8 cellular contexts compared by ENCODE assay signal in the genomic region with DNA sequence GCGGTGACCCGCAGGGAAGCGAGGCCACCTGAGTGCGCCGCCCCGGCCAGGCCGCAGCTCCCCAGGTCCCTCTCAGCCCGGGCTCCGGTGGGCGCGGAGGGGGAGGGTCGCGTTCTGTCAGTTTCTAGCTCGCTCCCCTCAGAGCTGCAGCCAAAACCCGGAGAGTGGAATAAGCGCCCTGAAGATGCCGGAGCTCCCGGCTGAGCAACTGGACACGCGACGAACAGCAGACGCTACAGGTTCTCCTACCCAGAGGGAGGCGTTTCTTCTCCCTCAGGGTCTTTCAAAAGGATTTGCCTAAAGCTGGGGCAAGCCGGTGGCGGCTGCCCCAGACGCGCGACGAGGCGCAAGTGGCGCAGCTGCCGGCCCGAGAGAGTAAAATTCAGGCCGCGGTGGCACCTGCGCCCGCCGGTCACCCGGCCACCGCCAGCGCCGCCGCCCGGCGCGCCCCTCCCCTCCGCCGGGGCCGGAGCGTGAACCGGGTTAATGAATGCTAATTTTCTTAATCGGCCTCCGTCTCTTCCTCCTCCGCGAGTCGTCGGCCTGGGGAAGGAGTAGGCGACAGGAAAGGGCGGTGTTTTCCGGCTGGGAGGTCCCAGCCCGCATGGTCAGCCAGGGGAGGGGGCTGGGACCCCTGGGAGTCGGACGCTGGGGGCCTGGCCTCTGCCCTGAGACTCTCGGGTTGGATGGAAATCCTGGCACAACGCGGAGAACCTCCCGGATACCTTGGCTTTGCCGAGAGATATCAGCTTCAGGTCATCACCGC. TPM values are rescaled to one million over a fixed set of nuclear protein-coding genes. Genes with fewer than 3 reads are reported as not detected.
A peak's percentile ranks its signal among the peaks of the same experiment; 100 is the strongest.
DNase-seq lines count a peak whose midpoint lies in the region; ATAC-seq, FAIRE-seq and TF ChIP-seq lines count a peak whose summit lies in the region.

No MANE protein-coding gene starts in this region.

- H3K9me3 ChIP-seq in astrocyte (ENCODE audit: insufficient read depth, low read depth, low read length) = no peaks in the 10 kb centered on the region

- in situ Hi-C loops in GM13976 (cut with MboI; ENCODE audit: low sequenced_read_pairs, unreplicated experiment) = loop anchor here (10.0 kb wide), 1 partner anchor 153 kb away; no protein-coding TSS in a partner anchor

- H3K27me3 ChIP-seq in astrocyte (ENCODE audit: insufficient read depth, low read length) = no peaks in the 10 kb centered on the region

- H3K27ac Mint-ChIP-seq in T-helper 1 cell treated with Interleukin-12 subunit alpha and Interleukin-12 subunit beta and Interleukin-4 antibody, amounts not matched to agents 30 μg/mL and 1 μg/mL, for 36 hours = peak overlapping the region; percentile 52
- peak overlapping the region; percentile 75 for H3K27ac Mint-ChIP-seq in astrocyte (ENCODE audit: unreplicated experiment)

- H3K4me3 Mint-ChIP-seq in T-helper 1 cell treated with Interleukin-12 subunit alpha and Interleukin-12 subunit beta and Interleukin-4 antibody, amounts not matched to agents 30 μg/mL and 1 μg/mL, for 36 hours = peak overlapping the region; percentile 78
- peak overlapping the region; percentile 91 for H3K4me3 Mint-ChIP-seq in astrocyte (ENCODE audit: unreplicated experiment)

- no peak for FAIRE-seq in astrocyte (lab: Jason Lieb, UNC)

- no peak for TF ChIP-seq CTCF in GM13976 (IDR thresholded peaks at IDR 0.05; ENCODE audit: borderline replicate concordance, control extremely low read depth, extremely low read depth, insufficient read depth, missing control alignments)
- no peak for TF ChIP-seq CTCF in astrocyte (IDR thresholded peaks at IDR 0.05; ENCODE audit: insufficient read depth, low read depth, low read length)

- H3K4me2 ChIP-seq in astrocyte (ENCODE audit: low read length) = peak overlapping the region; percentile 97

- H3K27me3 Mint-ChIP-seq in T-helper 1 cell treated with Interleukin-12 subunit alpha and Interleukin-12 subunit beta and Interleukin-4 antibody, amounts not matched to agents 30 μg/mL and 1 μg/mL, for 36 hours (ENCODE audit: low read depth) = peaks cover 7% of the 10 kb centered on the region
- no peaks in the 10 kb centered on the region for H3K27me3 Mint-ChIP-seq in astrocyte (ENCODE audit: low read depth, unreplicated experiment)

- H3K9ac ChIP-seq in astrocyte (ENCODE audit: low read length) = peak overlapping the region; percentile 97

- peak overlapping the region; percentile 98 for H3K4me3 ChIP-seq in astrocyte (ENCODE audit: insufficient read depth, low read depth, low read length)

- H3K79me2 ChIP-seq in astrocyte (ENCODE audit: insufficient read depth, low read length) = peaks cover 43% of the 10 kb centered on the region

- peaks cover 24% of the 10 kb centered on the region for H3K4me1 Mint-ChIP-seq in T-helper 1 cell treated with Interleukin-12 subunit alpha and Interleukin-12 subunit beta and Interleukin-4 antibody, amounts not matched to agents 30 μg/mL and 1 μg/mL, for 36 hours (ENCODE audit: low read depth)
- peaks cover 17% of the 10 kb centered on the region for H3K4me1 Mint-ChIP-seq in astrocyte (ENCODE audit: low read depth, unreplicated experiment)

- H3K4me1 ChIP-seq in astrocyte (ENCODE audit: insufficient read depth, low read length) = peaks cover 43% of the 10 kb centered on the region

- H3K36me3 Mint-ChIP-seq in T-helper 1 cell treated with Interleukin-12 subunit alpha and Interleukin-12 subunit beta and Interleukin-4 antibody, amounts not matched to agents 30 μg/mL and 1 μg/mL, for 36 hours (ENCODE audit: low read depth) = peaks cover 6% of the 10 kb centered on the region
- peaks cover 3% of the 10 kb centered on the region for H3K36me3 Mint-ChIP-seq in astrocyte (ENCODE audit: low read depth, unreplicated experiment)

- peak; percentile 55 for ATAC-seq in HG02678 (IDR thresholded peaks at IDR 0.05; ENCODE audit: unreplicated experiment)

- no peaks in the 10 kb centered on the region for H3K9me3 Mint-ChIP-seq in T-helper 1 cell treated with Interleukin-12 subunit alpha and Interleukin-12 subunit beta and Interleukin-4 antibody, amounts not matched to agents 30 μg/mL and 1 μg/mL, for 36 hours
- no peaks in the 10 kb centered on the region for H3K9me3 Mint-ChIP-seq in astrocyte (ENCODE audit: unreplicated experiment)

- H4K20me1 ChIP-seq in astrocyte (ENCODE audit: insufficient read depth, low read length) = peaks cover 39% of the 10 kb centered on the region

- peaks cover 11% of the 10 kb centered on the region for H3K36me3 ChIP-seq in astrocyte (ENCODE audit: insufficient read depth, low read length)

- H2AFZ ChIP-seq in astrocyte (ENCODE audit: low read depth, low read length) = peak overlapping the region; percentile 73

- DNase-seq in GM13976 (ENCODE audit: low spot score) (peak; percentile 83), NCI-H1417 treated with DMSO at 0.1 percent for 48 hours (lab: John Stamatoyannopoulos, UW) (peak; percentile 59), astrocyte (ENCODE audit: low read depth) (peak; percentile 92), hepatic stellate cell (ENCODE audit: low spot score) (peak; percentile 89), retina (peak; percentile 98), midbrain (lab: John Stamatoyannopoulos, UW) (no peak)

- peak overlapping the region; percentile 80 for H3K27ac ChIP-seq in astrocyte (ENCODE audit: low read depth, low read length)

RNA-seq across cellular contexts. Expression of a gene that starts 0.8 kb away (rescaled TPM):
- 94.3 and 102 TPM in 2 replicates for total RNA-seq in astrocyte
